In the genomic region with DNA sequence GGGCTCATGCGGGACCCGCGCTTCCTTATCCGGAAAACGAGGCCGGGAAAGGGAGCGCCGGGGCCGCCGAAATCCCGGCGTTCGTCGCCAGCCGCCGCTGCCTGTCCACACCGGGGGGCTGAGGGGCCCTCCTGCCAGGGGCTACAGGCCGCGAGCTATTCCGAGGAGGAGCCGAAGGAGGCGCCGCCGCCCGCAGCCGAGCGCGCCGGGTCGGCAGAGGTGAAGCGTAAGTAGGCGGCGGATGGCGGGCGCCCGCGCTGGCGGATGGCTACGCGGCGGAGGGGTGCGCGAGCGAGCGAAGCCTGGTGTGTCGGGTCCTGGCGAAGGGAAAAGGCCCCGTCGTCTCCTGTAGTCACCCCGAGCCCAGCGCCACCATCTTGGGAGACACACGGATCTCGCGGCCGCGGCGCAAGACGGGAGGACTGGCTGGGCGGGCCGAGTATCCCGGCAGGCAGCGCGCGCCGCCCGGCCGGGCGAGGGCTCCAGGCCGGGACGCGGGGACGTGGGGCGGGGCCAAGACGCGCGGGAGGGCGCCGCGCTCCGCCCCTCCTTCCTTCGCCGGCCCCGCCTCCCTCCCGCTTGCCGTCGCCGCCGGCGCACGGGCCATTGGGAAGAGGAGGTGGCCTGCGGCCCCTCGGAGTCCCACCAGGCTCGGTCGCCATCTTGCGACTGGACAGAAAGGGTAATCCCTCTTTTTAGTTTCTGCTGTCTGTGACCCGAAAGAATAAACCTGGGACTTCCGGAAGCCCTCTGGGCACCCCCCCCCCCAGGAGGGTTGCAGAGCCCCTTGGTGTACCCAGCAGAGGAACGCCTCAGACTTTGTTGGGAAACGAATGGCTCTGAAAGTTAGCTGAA, we compare ENCODE assay signal across 8 cellular contexts. TPM values are rescaled to one million over a fixed set of nuclear protein-coding genes. Genes with fewer than 3 reads are reported as not detected.
DNase-seq lines count a peak whose midpoint lies in the region; ATAC-seq and TF ChIP-seq lines count a peak whose summit lies in the region.

A gene (minus strand): TSS at position 424 of the 855 bp plus-strand sequence. CDS start 29,917 bp downstream, outside the sequence.

- H3K27me3 Mint-ChIP-seq in activated naive CD8-positive, alpha-beta T cell = no peaks in the 10 kb centered on the region

- peak within 1 kb of the TSS; percentile 94 for H3K4me3 Mint-ChIP-seq in activated naive CD8-positive, alpha-beta T cell

- peak; percentile 86 for ATAC-seq in HG02588 (IDR thresholded peaks at IDR 0.05; ENCODE audit: unreplicated experiment)
- ATAC-seq in omental fat pad (ENCODE audit: low FRiP score) = peak; percentile 98

- H3K27ac ChIP-seq in temporal lobe (ENCODE audit: low read depth, low read length) = peak within 1 kb of the TSS; percentile 90

- no peak for TF ChIP-seq CTCF in omental fat pad (IDR thresholded peaks at IDR 0.05)

- peaks cover 3% of the 10 kb centered on the region for H3K36me3 Mint-ChIP-seq in activated naive CD8-positive, alpha-beta T cell

- H3K4me1 Mint-ChIP-seq in activated naive CD8-positive, alpha-beta T cell (ENCODE audit: low read depth) = peaks cover 33% of the 10 kb centered on the region

- no peaks in the 10 kb centered on the region for H3K9me3 Mint-ChIP-seq in activated naive CD8-positive, alpha-beta T cell (ENCODE audit: low read depth)

- peak within 1 kb of the TSS; percentile 91 for H3K27ac Mint-ChIP-seq in activated naive CD8-positive, alpha-beta T cell

- peak; percentile 75 for DNase-seq in NCI-H1048 (lab: John Stamatoyannopoulos, UW)
- DNase-seq in SKM-1 treated with dmso at 0.1 percent for 144 hours (lab: John Stamatoyannopoulos, UW; ENCODE audit: unreplicated experiment) = peak; percentile 94
- DNase-seq in glomerular visceral epithelial cell (ENCODE audit: extremely low spot score) = peak; percentile 95
- peak; percentile 55 for DNase-seq in omental fat pad (ENCODE audit: low spot score)

- TF ChIP-seq POLR2A in GM10847 (IDR thresholded peaks at IDR 0.05; ENCODE audit: extremely low read depth, insufficient read length) = peak; percentile 82

RNA-seq across cellular contexts. Expression of the gene that starts here (rescaled TPM):
- total RNA-seq in omental fat pad (10 to 100 TPM; 54.1 to 71.6 (median 61.9) TPM), temporal lobe (153 TPM)

Comparison
In these comparisons a context has a peak if more than half of its experiments do, and no peak if none do; other contexts are left out.
1. Peak in every context shown above with its lines: DNase-seq, ATAC-seq and H3K27ac ChIP-seq.